ENCODE assay signal across 20 cellular contexts in genomic region chrX:128517691-128518090, GRCh38.
"Had no signal": no experiment of that assay in that cellular context is flagged by ENCODE, and none has a peak within 500 bp of the region (broad histone marks: within the 10 kb centered on the region; RNA-seq: fewer than 3 reads in every experiment).

No MANE protein-coding gene starts in this region.

- H3K4me1 ChIP-seq: colonic mucosa, foreskin keratinocyte, gastroesophageal sphincter, heart left ventricle, left lung, lower lobe of right lung had no signal

- H3K27ac ChIP-seq: colonic mucosa, epithelial cell of prostate, foreskin keratinocyte, gastroesophageal sphincter, heart left ventricle, hepatocyte, left lung, lower lobe of right lung had no signal

- H3K27me3 ChIP-seq: colonic mucosa, foreskin keratinocyte, gastroesophageal sphincter, hepatocyte, left lung had no signal

- ATAC-seq: effector memory CD8-positive, alpha-beta T cell; foreskin keratinocyte; gastroesophageal sphincter; heart left ventricle; left cardiac atrium; left lung; left ventricle myocardium superior; naive thymus-derived CD4-positive, alpha-beta T cell had no signal

- FAIRE-seq: endometrium, frontal cortex had no signal

- H3K36me3 ChIP-seq: colonic mucosa, gastroesophageal sphincter, heart left ventricle, left lung, lower lobe of right lung had no signal

- H3K4me3 ChIP-seq: colonic mucosa, gastroesophageal sphincter, heart left ventricle, hepatocyte, left lung, lower lobe of right lung had no signal

- H3K9me3 ChIP-seq: colonic mucosa, gastroesophageal sphincter, heart left ventricle, left lung, lower lobe of right lung had no signal

- DNase-seq: colonic mucosa; cortex of kidney; effector CD8-positive, alpha-beta T cell; effector memory CD8-positive, alpha-beta T cell; endodermal cell; heart left ventricle; immature natural killer cell; left cardiac atrium; left lung; left ventricle myocardium superior; lower lobe of right lung; mesenchymal stem cell; midbrain; naive thymus-derived CD4-positive, alpha-beta T cell had no signal
